ENCODE assay signal across 8 cellular contexts in genomic region chr1:109485001-109485400, GRCh38. TPM values are rescaled to one million over a fixed set of nuclear protein-coding genes. Genes with fewer than 3 reads are reported as not detected.
DNase-seq lines count a peak whose midpoint lies in the region; ATAC-seq and TF ChIP-seq lines count a peak whose summit lies in the region.

No MANE protein-coding gene starts in this region.

- H3K27me3 ChIP-seq in A673 (replicated peaks; ENCODE audit: insufficient read depth, low read depth, low read length, poor library complexity): peaks cover 6% of the 10 kb centered on the region
- peaks cover 2% of the 10 kb centered on the region for H3K27me3 ChIP-seq in iPS-15b (ENCODE audit: control insufficient read depth, insufficient read depth, low read length)

- no peak for TF ChIP-seq CTCF in A673 (conservative IDR thresholded peaks at IDR 0.05; ENCODE audit: low read depth, low read length)
- no peak for TF ChIP-seq CTCF in GM12865 (IDR thresholded peaks at IDR 0.05; ENCODE audit: insufficient read depth, low read depth, low read length, missing control alignments)
- TF ChIP-seq CTCF in activated B cell treated with CpG ODN at 0.5 μM for 24 hours (IDR thresholded peaks at IDR 0.05): no peak

- H3K4me3 ChIP-seq in A673 (ENCODE audit: low read depth, low read length, poor library complexity, severe bottlenecking) (peak overlapping the region; percentile 64), GM12865 (ENCODE audit: low read depth, low read length) (peak overlapping the region; percentile 84), iPS-15b (ENCODE audit: low read depth, low read length) (peak overlapping the region; percentile 96)

- H3K36me3 ChIP-seq in A673 (ENCODE audit: insufficient read depth, low read length, poor library complexity, severe bottlenecking) (peaks cover 24% of the 10 kb centered on the region), iPS-15b (ENCODE audit: control insufficient read depth, insufficient read depth, low read length) (peaks cover 11% of the 10 kb centered on the region)

- H3K9me3 ChIP-seq in A673 (ENCODE audit: low read depth, low read length, poor library complexity, severe bottlenecking) (no peaks in the 10 kb centered on the region), iPS-15b (ENCODE audit: control insufficient read depth, insufficient read depth, low read length) (no peaks in the 10 kb centered on the region)

- peaks cover 8% of the 10 kb centered on the region for H3K4me1 ChIP-seq in A673 (ENCODE audit: insufficient read depth, low read length, poor library complexity, severe bottlenecking)
- H3K4me1 ChIP-seq in iPS-15b (ENCODE audit: control insufficient read depth, insufficient read depth, low read length): peaks cover 3% of the 10 kb centered on the region

- H3K4me3 Mint-ChIP-seq in activated B cell treated with CpG ODN at 0.5 μM for 24 hours: peak overlapping the region; percentile 94

- no TSS peak for BruUV-seq in A673 (replicated peaks; lab: Mats Ljungman, UMichigan)

- H3K9ac ChIP-seq in iPS-15b (ENCODE audit: low read depth, low read length): no peak overlapping the region

- peak overlapping the region; percentile 91 for H3K27ac Mint-ChIP-seq in activated B cell treated with CpG ODN at 0.5 μM for 24 hours

- H3K27me3 Mint-ChIP-seq in activated B cell treated with CpG ODN at 0.5 μM for 24 hours: peaks cover 9% of the 10 kb centered on the region

- DNase-seq in A673 (ENCODE audit: low spot score): peak; percentile 64
- peak; percentile 35 for DNase-seq in GM12865 (ENCODE audit: low read depth)
- DNase-seq in activated B cell treated with CpG ODN at 0.5 μM for 24 hours: no peak
- DNase-seq in GM19238 (ENCODE audit: insufficient read length, low spot score): no peak
- no peak for DNase-seq in NCI-H524 (lab: John Stamatoyannopoulos, UW)
- DNase-seq in amygdala (lab: John Stamatoyannopoulos, UW): no peak

- no peak for ATAC-seq in activated B cell treated with CpG ODN at 0.5 μM for 24 hours (ENCODE audit: low read depth)
- ATAC-seq in HG03196 (IDR thresholded peaks at IDR 0.05; ENCODE audit: unreplicated experiment): no peak

- H3K9me3 Mint-ChIP-seq in activated B cell treated with CpG ODN at 0.5 μM for 24 hours: no peaks in the 10 kb centered on the region

- peaks cover 27% of the 10 kb centered on the region for H3K36me3 Mint-ChIP-seq in activated B cell treated with CpG ODN at 0.5 μM for 24 hours (ENCODE audit: low read depth)

- H3K27ac ChIP-seq in A673 (ENCODE audit: low read depth, low read length, poor library complexity, severe bottlenecking): peak overlapping the region; percentile 98

- peaks cover 27% of the 10 kb centered on the region for H3K4me1 Mint-ChIP-seq in activated B cell treated with CpG ODN at 0.5 μM for 24 hours

- CTCF ChIA-PET in A673 (lab: Charles Lee): interaction anchor here (1.7 kb wide), 1 partner anchor 9 kb away, joined by 5 read pairs; the partner anchor contains the start of gene CYB561D1
- CTCF ChIA-PET in activated B cell treated with CpG ODN at 0.5 μM for 24 hours (lab: Charles Lee): interaction anchor here (1.6 to 4.6 kb wide), 4 partner anchors 8 to 64 kb away, joined by 6 to 31 read pairs (median 12); partner anchors contain the start of genes CYB561D1 and GNAI3

- POLR2A ChIA-PET in A673 (lab: Charles Lee; ENCODE audit: low non-redundant PET): no interaction called here
- POLR2A ChIA-PET in activated B cell treated with CpG ODN at 0.5 μM for 24 hours (lab: Charles Lee): interaction anchor here (0.7 to 2.5 kb wide), 7 partner anchors 9 to 527 kb away, joined by 3 to 15 read pairs (median 4); partner anchors contain the start of genes AMIGO1, CYB561D1, SARS1 and TMEM167B

- intact Hi-C loops in A673 (cut with micrococcal nuclease; ENCODE audit: unreplicated experiment): no loop called here
- intact Hi-C loops in activated B cell treated with CpG ODN at 0.5 μM for 24 hours (cut with micrococcal nuclease): no loop called here

RNA-seq across cellular contexts. Expression of gene ATXN7L2, which starts 1.3 kb away (rescaled TPM):
- 11.0 and 16.3 TPM in 2 replicates for total RNA-seq in A673 (2021)
- 7.5 and 9.0 TPM in 2 replicates for total RNA-seq in activated B cell treated with CpG ODN at 0.5 μM for 24 hours

RNA-seq across cellular contexts. Expression of gene CYB561D1, which starts 8.9 kb away (rescaled TPM):
- total RNA-seq in A673 (2021): 5.7 and 7.3 TPM in 2 replicates
- 17.1 and 18.1 TPM in 2 replicates for total RNA-seq in activated B cell treated with CpG ODN at 0.5 μM for 24 hours

RNA-seq across cellular contexts. Expression of gene SYPL2, which starts 18.7 kb away (rescaled TPM):
- total RNA-seq in A673 (2021) (0.09 and 0.13 TPM in 2 replicates), activated B cell treated with CpG ODN at 0.5 μM for 24 hours (not detected in 2 replicates)

RNA-seq across cellular contexts. Expression of gene AMIGO1, which starts 24.5 kb away (rescaled TPM):
- 1.8 and 2.3 TPM in 2 replicates for total RNA-seq in A673 (2021)
- total RNA-seq in activated B cell treated with CpG ODN at 0.5 μM for 24 hours: 0.42 and 0.53 TPM in 2 replicates

RNA-seq across cellular contexts. Expression of gene GPR61, which starts 54.7 kb away (rescaled TPM):
- total RNA-seq in A673 (2021) (not detected in 2 replicates), activated B cell treated with CpG ODN at 0.5 μM for 24 hours (0.15 TPM in 1 of 2 replicates, not detected in the other)

Comparison
In these comparisons a context has a peak if more than half of its experiments do, and no peak if none do; other contexts are left out.
1. DNase-seq: peak in A673 (single experiment) and GM12865 (single experiment); none in activated B cell treated with CpG ODN at 0.5 μM for 24 hours (single experiment), GM19238 (single experiment), NCI-H524 (0 of 2) and amygdala (0 of 56).
2. Peak in every context shown above with its lines, with median percentiles within 50 percentile points of each other: H3K4me3 ChIP-seq.